ENCODE assay signal across 28 cellular contexts in the genomic region with DNA sequence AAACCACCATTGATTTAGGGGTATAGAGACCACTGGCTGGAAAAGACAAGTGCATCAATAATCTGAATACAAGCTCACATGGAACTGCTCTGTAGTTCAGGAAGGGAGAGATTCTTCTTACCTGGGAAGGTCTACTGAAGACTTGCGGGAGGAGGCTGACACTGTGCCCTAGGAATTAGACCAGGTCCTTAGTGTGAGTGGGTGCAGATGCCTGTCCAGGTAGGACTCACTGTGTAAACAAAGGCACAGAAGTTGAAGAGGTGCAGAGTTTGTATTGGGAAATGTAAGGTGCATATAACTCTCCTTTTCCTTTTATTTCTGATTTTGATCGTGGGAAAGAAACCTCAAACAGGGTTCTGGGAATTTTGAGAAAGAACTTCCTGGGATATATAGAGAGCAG.
"Had no signal": no experiment of that assay in that cellular context is flagged by ENCODE, and none has a peak within 500 bp of the region (broad histone marks: within the 10 kb centered on the region; RNA-seq: fewer than 3 reads in every experiment).

No MANE protein-coding gene starts in this region.

- H3K4me3 Mint-ChIP-seq: dendritic cell treated with granulocyte-macrophage colony-stimulating factor and Interleukin-4, amounts not matched to agents 40 ng/mL and 50 ng/mL, for 4 days; effector memory CD8-positive, alpha-beta T cell; mesothelial cell of epicardium; naive B cell; natural killer cell treated with Interleukin-12 subunit alpha and Interleukin-12 subunit beta and Interleukin-15 and Interleukin-18, amount 100 ng/mL, for 72 hours; neural progenitor cell; stimulated activated effector memory CD8-positive, alpha-beta T cell treated with anti-CD3 and anti-CD28 coated beads, Interleukin-12 subunit alpha, Interleukin-12 subunit beta, amount 100 ng/mL, for 72 hours had no signal

- DNase-seq: cerebellar nuclear complex; effector memory CD8-positive, alpha-beta T cell; erythroblast; esophagus squamous epithelium; foreskin melanocyte; glutamatergic neuron; heart right ventricle; hippocampal formation; left cardiac atrium; left ventricle myocardium superior; mesenchymal stem cell; mucosa of descending colon; naive B cell; stimulated activated CD4-positive, alpha-beta T cell treated with anti-CD3 and anti-CD28 coated beads, Interleukin-2, amount 100 ng/mL, for 24 hours; stimulated activated CD4-positive, alpha-beta T cell treated with anti-CD3 and anti-CD28 coated beads, Interleukin-4, amount 100 ng/mL, for 24 hours; stimulated activated naive CD4-positive, alpha-beta T cell treated with Interleukin-2 at 50 U/mL for 16 hours; stomach; transverse colon had no signal

- H3K27ac Mint-ChIP-seq: dendritic cell treated with granulocyte-macrophage colony-stimulating factor and Interleukin-4, amounts not matched to agents 40 ng/mL and 50 ng/mL, for 4 days; effector memory CD8-positive, alpha-beta T cell; mesothelial cell of epicardium; naive B cell; natural killer cell treated with Interleukin-12 subunit alpha and Interleukin-12 subunit beta and Interleukin-15 and Interleukin-18, amount 100 ng/mL, for 72 hours; neural progenitor cell; progenitor cell of endocrine pancreas; stimulated activated effector memory CD8-positive, alpha-beta T cell treated with anti-CD3 and anti-CD28 coated beads, Interleukin-12 subunit alpha, Interleukin-12 subunit beta, amount 100 ng/mL, for 72 hours had no signal

- H3K4me1 Mint-ChIP-seq: mesothelial cell of epicardium; naive B cell; stimulated activated effector memory CD8-positive, alpha-beta T cell treated with anti-CD3 and anti-CD28 coated beads, Interleukin-12 subunit alpha, Interleukin-12 subunit beta, amount 100 ng/mL, for 72 hours had no signal

- ATAC-seq: effector memory CD8-positive, alpha-beta T cell; heart right ventricle; left cardiac atrium; left ventricle myocardium superior; mucosa of descending colon; natural killer cell treated with Interleukin-12 subunit alpha and Interleukin-12 subunit beta and Interleukin-15 and Interleukin-18, amount 100 ng/mL, for 72 hours; sciatic nerve; stimulated activated effector memory CD8-positive, alpha-beta T cell treated with anti-CD3 and anti-CD28 coated beads, Interleukin-12 subunit alpha, Interleukin-12 subunit beta, amount 100 ng/mL, for 72 hours had no signal

- H3K27ac ChIP-seq: heart right ventricle, neural progenitor cell, parathyroid adenoma, stomach, thoracic aorta, transverse colon, vagina had no signal

- H3K9me3 ChIP-seq: esophagus squamous epithelium, heart right ventricle, mucosa of descending colon, stomach, thoracic aorta, transverse colon, vagina had no signal

- H3K9me3 Mint-ChIP-seq: dendritic cell treated with granulocyte-macrophage colony-stimulating factor and Interleukin-4, amounts not matched to agents 40 ng/mL and 50 ng/mL, for 4 days; effector memory CD8-positive, alpha-beta T cell; mesothelial cell of epicardium; natural killer cell treated with Interleukin-12 subunit alpha and Interleukin-12 subunit beta and Interleukin-15 and Interleukin-18, amount 100 ng/mL, for 72 hours; neural progenitor cell; stimulated activated effector memory CD8-positive, alpha-beta T cell treated with anti-CD3 and anti-CD28 coated beads, Interleukin-12 subunit alpha, Interleukin-12 subunit beta, amount 100 ng/mL, for 72 hours had no signal

- H3K4me1 ChIP-seq: parathyroid adenoma, transverse colon had no signal

- H3K36me3 Mint-ChIP-seq: naive B cell; natural killer cell treated with Interleukin-12 subunit alpha and Interleukin-12 subunit beta and Interleukin-15 and Interleukin-18, amount 100 ng/mL, for 72 hours; stimulated activated effector memory CD8-positive, alpha-beta T cell treated with anti-CD3 and anti-CD28 coated beads, Interleukin-12 subunit alpha, Interleukin-12 subunit beta, amount 100 ng/mL, for 72 hours had no signal

- H3K36me3 ChIP-seq: neural progenitor cell, transverse colon had no signal

- H3K4me3 ChIP-seq: esophagus squamous epithelium, heart right ventricle, mucosa of descending colon, neural progenitor cell, stomach, thoracic aorta, transverse colon, vagina had no signal

- H3K27me3 ChIP-seq: esophagus squamous epithelium, heart right ventricle, neural progenitor cell, stomach, transverse colon, vagina had no signal
